ENCODE assay signal across 10 cellular contexts in the genomic region with DNA sequence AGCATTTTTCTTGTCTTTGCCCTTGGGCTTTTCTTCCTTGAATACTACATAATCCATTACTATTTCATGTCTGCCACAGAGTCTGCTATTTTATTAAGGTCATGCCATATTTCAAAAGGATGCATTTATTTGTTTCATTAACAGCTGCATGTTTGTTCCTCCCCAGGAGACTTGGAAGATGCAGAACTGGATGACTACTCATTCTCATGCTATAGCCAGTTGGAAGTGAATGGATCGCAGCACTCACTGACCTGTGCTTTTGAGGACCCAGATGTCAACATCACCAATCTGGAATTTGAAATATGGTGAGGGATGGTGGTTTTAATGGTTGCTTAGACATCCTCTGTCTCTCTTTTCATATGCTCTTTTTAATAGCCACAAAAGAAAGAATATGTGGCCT. TPM values are rescaled to one million over a fixed set of nuclear protein-coding genes. Genes with fewer than 3 reads are reported as not detected.
DNase-seq lines count a peak whose midpoint lies in the region; ATAC-seq, FAIRE-seq and TF ChIP-seq lines count a peak whose summit lies in the region.
"Had no signal": no experiment of that assay in that cellular context is flagged by ENCODE, and none has a peak within 500 bp of the region (broad histone marks: within the 10 kb centered on the region; RNA-seq: fewer than 3 reads in every experiment).

No MANE protein-coding gene starts in this region.

- no peak for TF ChIP-seq CTCF in mesothelial cell of epicardium (IDR thresholded peaks at IDR 0.05; ENCODE audit: unreplicated experiment)

- DNase-seq in activated naive CD4-positive, alpha-beta T cell treated with anti-CD3 and anti-CD28 coated beads, Interleukin-2, amount 10 ng/mL, durations not matched to agents 7 days and 5 days, result no peak
- no peak for DNase-seq in activated naive CD4-positive, alpha-beta T cell (lab: John Stamatoyannopoulos, UW)
- no peak for DNase-seq in T-cell
- peak; percentile 77 for DNase-seq in fibroblast of gingiva (ENCODE audit: low read depth)
- no peak for DNase-seq in urothelium cell line (ENCODE audit: low spot score)
- no peak for DNase-seq in GM19240 (ENCODE audit: insufficient read length, low spot score)
- no peak for DNase-seq in mesothelial cell of epicardium (ENCODE audit: low spot score in 2 of 2, unreplicated experiment in 2 of 2)
- DNase-seq in GM03348 (ENCODE audit: low spot score), result no peak

- POLR2A ChIA-PET in T-cell (lab: Charles Lee), result interaction anchor here (0.7 to 14.5 kb wide), 9 partner anchors 8 to 82 kb away, joined by 3 to 178 read pairs (median 24); no protein-coding TSS in a partner anchor

- no peak for ATAC-seq in T-cell (replicated peaks in 1 of 4)

- FAIRE-seq in urothelium cell line (lab: Jason Lieb, UNC), result peak; percentile 52
- FAIRE-seq: G401.6 had no signal

- H3K27ac Mint-ChIP-seq in activated naive CD4-positive, alpha-beta T cell treated with anti-CD3 and anti-CD28 coated beads, Interleukin-2, amount 10 ng/mL, durations not matched to agents 7 days and 5 days, result peak overlapping the region; percentile 87
- H3K27ac Mint-ChIP-seq in T-cell (peak overlapping the region; percentile 90 to 98), mesothelial cell of epicardium (no peak overlapping the region)
- H3K27ac Mint-ChIP-seq: B cell had no signal

- H3K9me3 Mint-ChIP-seq in activated naive CD4-positive, alpha-beta T cell treated with anti-CD3 and anti-CD28 coated beads, Interleukin-2, amount 10 ng/mL, durations not matched to agents 7 days and 5 days, result peaks cover 15% of the 10 kb centered on the region
- H3K9me3 Mint-ChIP-seq in T-cell (no peaks in the 10 kb centered on the region), mesothelial cell of epicardium (peaks cover 6% of the 10 kb centered on the region)

- peaks cover 67% of the 10 kb centered on the region for H3K4me1 Mint-ChIP-seq in activated naive CD4-positive, alpha-beta T cell treated with anti-CD3 and anti-CD28 coated beads, Interleukin-2, amount 10 ng/mL, durations not matched to agents 7 days and 5 days
- H3K4me1 Mint-ChIP-seq in T-cell (peaks cover 49 to 76% (median 66%) of the 10 kb centered on the region in 3 donors), mesothelial cell of epicardium (peaks cover 23% of the 10 kb centered on the region)

- H3K27me3 Mint-ChIP-seq in activated naive CD4-positive, alpha-beta T cell treated with anti-CD3 and anti-CD28 coated beads, Interleukin-2, amount 10 ng/mL, durations not matched to agents 7 days and 5 days, result no peaks in the 10 kb centered on the region
- H3K27me3 Mint-ChIP-seq in T-cell (no peaks in the 10 kb centered on the region), mesothelial cell of epicardium (ENCODE audit: low read depth) (no peaks in the 10 kb centered on the region)

- peak overlapping the region; percentile 90 for H3K4me3 Mint-ChIP-seq in activated naive CD4-positive, alpha-beta T cell treated with anti-CD3 and anti-CD28 coated beads, Interleukin-2, amount 10 ng/mL, durations not matched to agents 7 days and 5 days
- peak overlapping the region; percentile 92 to 97 (median 92) for H3K4me3 Mint-ChIP-seq in T-cell
- H3K4me3 Mint-ChIP-seq in mesothelial cell of epicardium, result no peak overlapping the region
- H3K4me3 Mint-ChIP-seq: B cell had no signal

- H3K36me3 Mint-ChIP-seq in activated naive CD4-positive, alpha-beta T cell treated with anti-CD3 and anti-CD28 coated beads, Interleukin-2, amount 10 ng/mL, durations not matched to agents 7 days and 5 days, result peaks cover 82% of the 10 kb centered on the region
- H3K36me3 Mint-ChIP-seq in T-cell (peaks cover 86% of the 10 kb centered on the region), mesothelial cell of epicardium (no peaks in the 10 kb centered on the region)

- CTCF ChIA-PET in activated naive CD4-positive, alpha-beta T cell treated with anti-CD3 and anti-CD28 coated beads, Interleukin-2, amount 10 ng/mL, durations not matched to agents 7 days and 5 days (lab: Charles Lee), result interaction anchor here (0.8 to 3.6 kb wide), 4 partner anchors 15 to 64 kb away, joined by 3 to 17 read pairs (median 4); no protein-coding TSS in a partner anchor
- CTCF ChIA-PET in T-cell (lab: Charles Lee), result interaction anchor here (0.7 to 6.9 kb wide), 7 partner anchors 9 to 243 kb away, joined by 3 to 58 read pairs (median 6); a partner anchor contains a TSS

RNA-seq across cellular contexts. Expression of a gene that starts 4.0 kb away (rescaled TPM):
- total RNA-seq in T-cell, result 1,000 to 10,000 TPM in 1 of 5 donors, 100 to 1,000 TPM in 4; 691 to 1,106 (median 924) TPM
- total RNA-seq in mesothelial cell of epicardium, result 0.13 to 0.25 TPM (median 0.13 TPM) in 3 replicates

Comparison
In these comparisons a context has a peak if more than half of its experiments do, and no peak if none do; other contexts are left out.
1. RNA of a gene that starts 4.0 kb away (total RNA-seq): 691 to 1,106 TPM in T-cell; 0.13 to 0.25 TPM in mesothelial cell of epicardium; every median in the first group is over 100 times any median in the second.